12 cellular contexts compared by ENCODE assay signal in genomic region chr4:10031663-10032590, GRCh38. TPM values are rescaled to one million over a fixed set of nuclear protein-coding genes. Genes with fewer than 3 reads are reported as not detected.
A peak's percentile ranks its signal among the peaks of the same experiment; 100 is the strongest.
DNase-seq lines count a peak whose midpoint lies in the region; ATAC-seq and TF ChIP-seq lines count a peak whose summit lies in the region.
"Had no signal": no experiment of that assay in that cellular context is flagged by ENCODE, and none has a peak within 500 bp of the region (broad histone marks: within the 10 kb centered on the region; RNA-seq: fewer than 3 reads in every experiment).

No MANE protein-coding gene starts in this region.

- no peak for TF ChIP-seq EP300 in esophagus muscularis mucosa (IDR thresholded peaks at IDR 0.05)
- no peak for TF ChIP-seq EP300 in tibial nerve (IDR thresholded peaks at IDR 0.05)

- H3K27ac ChIP-seq in esophagus muscularis mucosa (replicated peaks in 1 of 4), result peak overlapping the region; percentile 43 to 69 (median 64)
- H3K27ac ChIP-seq in mesodermal cell (ENCODE audit: low read depth, low read length, severe bottlenecking), result peak overlapping the region; percentile 83
- peak overlapping the region in 3 of 4 donors; percentile 38 to 60 (median 58) for H3K27ac ChIP-seq in tibial nerve
- H3K27ac ChIP-seq: 22Rv1 had no signal

- no peaks in the 10 kb centered on the region for H3K27me3 ChIP-seq in esophagus muscularis mucosa
- H3K27me3 ChIP-seq in tibial nerve, result no peaks in the 10 kb centered on the region

- H3K36me3 ChIP-seq in esophagus muscularis mucosa, result no peaks in the 10 kb centered on the region
- no peaks in the 10 kb centered on the region for H3K36me3 ChIP-seq in mesodermal cell (ENCODE audit: control insufficient read depth, insufficient read depth, low read length)
- H3K36me3 ChIP-seq in tibial nerve, result no peaks in the 10 kb centered on the region

- TF ChIP-seq CTCF in esophagus muscularis mucosa (IDR thresholded peaks at IDR 0.05) (no peak), tibial nerve (IDR thresholded peaks at IDR 0.05) (no peak)

- WGBS in esophagus muscularis mucosa, result 79% methylated on average over 9 of the region's 10 CpGs
- WGBS in mesodermal cell (ENCODE audit: insufficient coverage in 2 of 2), 2 experiments, result 76% methylated on average over 7 to 8 of the region's 10 CpGs
- 61 to 67% methylated on average over 10 of the region's 10 CpGs for WGBS in tibial nerve, 2 donors

- H3K4me1 ChIP-seq in esophagus muscularis mucosa, result peaks cover 38 to 43% (median 39%) of the 10 kb centered on the region in 4 donors
- peaks cover 27% of the 10 kb centered on the region for H3K4me1 ChIP-seq in mesodermal cell (ENCODE audit: control insufficient read depth, insufficient read depth, low read length, poor library complexity, severe bottlenecking)
- H3K4me1 ChIP-seq in tibial nerve, result peaks cover 0 to 57% (median 18%) of the 10 kb centered on the region in 4 donors

- no peaks in the 10 kb centered on the region for H3K9me3 ChIP-seq in esophagus muscularis mucosa
- H3K9me3 ChIP-seq in mesodermal cell (ENCODE audit: control insufficient read depth, low read length), result no peaks in the 10 kb centered on the region
- H3K9me3 ChIP-seq in tibial nerve, result no peaks in the 10 kb centered on the region

- ATAC-seq in HG03521 (IDR thresholded peaks at IDR 0.05; ENCODE audit: unreplicated experiment) (no peak), HG03095 (IDR thresholded peaks at IDR 0.05; ENCODE audit: unreplicated experiment) (no peak)

- intact Hi-C loops in esophagus muscularis mucosa (cut with DNase I), result no loop called here

- TF ChIP-seq POLR2A in esophagus muscularis mucosa (IDR thresholded peaks at IDR 0.05; ENCODE audit: low read depth), result no peak
- no peak for TF ChIP-seq POLR2A in tibial nerve (IDR thresholded peaks at IDR 0.05)

- no peak overlapping the region for H3K4me3 ChIP-seq in esophagus muscularis mucosa
- H3K4me3 ChIP-seq in mesodermal cell (ENCODE audit: extremely low read depth, insufficient read depth, low read length, poor library complexity, severe bottlenecking), result no peak overlapping the region
- no peak overlapping the region for H3K4me3 ChIP-seq in tibial nerve

- DNase-seq in NCI-H82 (lab: John Stamatoyannopoulos, UW) (peak; percentile 61), NCI-H82 treated with DMSO at 0.1 percent for 48 hours (lab: John Stamatoyannopoulos, UW; ENCODE audit: unreplicated experiment) (no peak), esophagus muscularis mucosa (ENCODE audit: extremely low spot score) (no peak), tibial nerve (ENCODE audit: low spot score in 2 of 2) (no peak), middle frontal gyrus (ENCODE audit: extremely low spot score, low spot score) (no peak)
- DNase-seq: DMS79; SHP77; stimulated activated CD4-positive, alpha-beta T cell treated with anti-CD3 and anti-CD28 coated beads, Interleukin-4, amount 100 ng/mL, for 24 hours had no signal

RNA-seq across cellular contexts. Expression of gene SLC2A9, which starts 10.6 kb away (rescaled TPM):
- total RNA-seq in esophagus muscularis mucosa (10 to 100 TPM in 1 of 4 donors, 1 to 10 TPM in 3; 5.6 to 10.5 (median 6.5) TPM), tibial nerve (10 to 100 TPM in 1 of 4 donors, 1 to 10 TPM in 3; 2.7 to 10.7 (median 6.0) TPM)
- polyA plus RNA-seq in mesodermal cell (2013, experiment 1 of 2), result 0.15 TPM
- not detected for polyA plus RNA-seq in mesodermal cell (2013, experiment 2 of 2)
